Comparison of ENCODE assay signal across 8 cellular contexts in the genomic region with DNA sequence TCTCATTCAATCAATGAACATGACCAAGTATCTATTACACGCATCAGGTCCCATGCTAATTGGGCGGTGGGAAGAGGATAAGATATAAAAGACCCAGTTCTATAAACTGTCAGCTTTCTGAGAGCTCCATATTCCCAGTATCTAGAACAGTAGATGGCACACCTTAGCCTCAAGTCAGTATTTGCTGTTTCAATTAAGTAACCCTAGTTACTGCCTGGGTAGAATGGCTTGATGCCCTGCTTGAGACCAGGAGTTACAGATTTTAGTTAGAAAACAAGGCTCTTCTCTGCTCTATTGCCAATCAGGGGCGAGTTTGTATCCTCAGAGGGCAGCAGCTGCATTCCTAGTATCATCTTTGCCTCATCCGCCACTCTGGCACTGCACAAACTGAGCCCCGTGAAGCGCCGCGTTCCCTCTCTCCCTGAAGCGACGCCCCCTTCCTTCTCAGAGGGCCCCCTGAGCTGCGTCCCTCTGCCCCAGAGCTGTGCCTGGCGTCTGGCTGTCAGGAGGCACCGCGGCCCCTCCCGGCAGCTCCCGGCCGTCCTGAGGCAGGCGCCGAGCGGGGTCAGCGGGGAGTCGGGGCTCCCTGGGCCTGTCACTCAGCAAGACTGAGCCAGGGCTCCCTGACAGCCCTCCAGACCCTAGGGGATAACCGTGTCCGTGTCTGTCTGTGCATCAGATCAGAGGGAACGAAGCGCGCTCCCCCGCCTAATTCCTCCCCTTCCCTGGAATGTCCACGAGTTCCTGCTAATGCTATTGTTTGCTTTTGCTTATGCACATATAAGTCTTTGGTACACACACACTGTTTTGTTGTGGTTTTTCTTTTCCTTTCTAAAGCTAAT.
DNase-seq lines count a peak whose midpoint lies in the region; ATAC-seq and TF ChIP-seq lines count a peak whose summit lies in the region.

No MANE protein-coding gene starts in this region.

- no peaks in the 10 kb centered on the region for H3K9me3 ChIP-seq in neuron (ENCODE audit: low read length)

- peak overlapping the region; percentile 82 for H2AFZ ChIP-seq in neuron (ENCODE audit: low read depth, low read length)

- H3K36me3 ChIP-seq in neuron (ENCODE audit: insufficient read depth, low read length) = no peaks in the 10 kb centered on the region

- TF ChIP-seq CTCF in AG10803 (conservative IDR thresholded peaks at IDR 0.05; ENCODE audit: low read length) (no peak; the same call in 1 of the 2 replicates), foreskin fibroblast (IDR thresholded peaks at IDR 0.05; ENCODE audit: low read depth, low read length) (no peak)

- H3K27me3 ChIP-seq in neuron (ENCODE audit: insufficient read depth, low read length) = peaks cover 17% of the 10 kb centered on the region

- peak; percentile 12 for DNase-seq in AG10803 (ENCODE audit: low read depth)
- peak; percentile 22 for DNase-seq in OCI-M1 (lab: John Stamatoyannopoulos, UW)
- DNase-seq in foreskin fibroblast = peak in 1 of 2 donors; percentile 51
- DNase-seq in putamen (ENCODE audit: low spot score) = no peak
- DNase-seq in NCI-H345 treated with DMSO at 0.1 percent for 48 hours (lab: John Stamatoyannopoulos, UW; ENCODE audit: unreplicated experiment) = no peak

- peaks cover 7% of the 10 kb centered on the region for H3K4me1 ChIP-seq in neuron (ENCODE audit: insufficient read depth, low read length)

- ATAC-seq in GM21360 (IDR thresholded peaks at IDR 0.05; ENCODE audit: unreplicated experiment) (no peak), GM19035 (IDR thresholded peaks at IDR 0.05; ENCODE audit: unreplicated experiment) (no peak)

- H3K4me3 ChIP-seq in AG10803 (ENCODE audit: low read length) (peak overlapping the region; percentile 60), foreskin fibroblast (ENCODE audit: low read depth in 1 of 2, low read length in 2 of 2) (peak overlapping the region; percentile 62 to 63), neuron (ENCODE audit: low read length) (peak overlapping the region; percentile 31)

Comparison
In these comparisons a context has a peak if more than half of its experiments do, and no peak if none do; other contexts are left out.
1. DNase-seq: peak in AG10803 (single experiment) and OCI-M1 (single experiment); none in putamen (single experiment) and NCI-H345 treated with DMSO at 0.1 percent for 48 hours (single experiment).
2. Peak in every context shown above with its lines, with median percentiles within 50 percentile points of each other: H3K4me3 ChIP-seq.